Comparison of ENCODE assay signal across 8 cellular contexts in the genomic region with DNA sequence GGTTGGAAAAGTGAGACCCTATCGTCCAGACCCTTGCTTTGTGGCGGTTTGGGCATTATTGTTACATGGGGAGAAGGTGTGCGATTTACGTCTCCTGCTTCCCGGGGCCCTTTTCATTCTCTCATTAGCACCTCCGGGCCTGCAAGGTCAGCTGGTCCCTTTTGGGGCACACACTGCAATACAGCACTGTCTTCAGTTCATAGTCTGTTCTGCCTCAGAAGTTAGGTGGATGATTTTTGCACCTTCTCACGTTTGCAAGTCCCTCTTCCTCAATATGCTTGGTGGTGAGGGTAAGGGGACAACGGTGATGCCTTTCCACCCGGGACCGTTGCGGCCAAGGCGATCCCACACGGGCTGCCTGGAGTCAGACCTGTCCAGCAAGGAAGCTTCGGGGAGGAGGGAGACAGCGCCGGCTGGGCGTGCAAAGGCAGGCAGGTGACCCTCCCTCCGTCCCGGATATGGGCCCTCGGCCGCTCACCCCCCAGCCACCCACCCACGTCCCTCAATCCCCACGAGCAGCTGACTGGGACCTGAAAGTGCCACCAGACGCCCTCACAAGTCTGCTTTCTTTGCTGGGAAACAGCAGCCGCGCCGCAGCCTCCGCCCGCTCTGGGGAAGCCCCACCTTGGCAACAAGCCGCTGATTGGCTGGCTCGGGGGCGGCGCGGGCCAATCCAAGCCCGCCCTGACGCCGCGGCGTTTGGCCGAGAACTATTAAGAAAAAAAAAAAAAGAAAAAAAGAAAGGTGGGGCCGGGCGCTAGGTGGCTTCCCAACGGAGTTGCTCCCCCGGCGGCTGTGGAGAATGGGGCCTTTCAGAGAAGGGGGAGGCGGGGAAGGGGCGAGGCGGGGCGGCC. TPM values are rescaled to one million over a fixed set of nuclear protein-coding genes. Genes with fewer than 3 reads are reported as not detected.
DNase-seq lines count a peak whose midpoint lies in the region; ATAC-seq, FAIRE-seq and TF ChIP-seq lines count a peak whose summit lies in the region.

No MANE protein-coding gene starts in this region.

- DNase-seq in CMK (ENCODE audit: low read depth) (peak; percentile 66), HT-29 (ENCODE audit: low spot score) (peak; percentile 95), H1 (ENCODE audit: low read depth in 1 of 2, low spot score in 2 of 2) (peak in 1 of 2 experiments; percentile 94), mesendoderm (peak; percentile 95)
- DNase-seq in NK-92 treated with Interleukin-12 subunit alpha and Interleukin-12 subunit beta, amount 100 ng/mL, for 24 hours (lab: John Stamatoyannopoulos, UW) = peak; percentile 94
- DNase-seq in activated CD8-positive, alpha-beta memory T cell treated with anti-CD3 and anti-CD28 coated beads for 48 hours (ENCODE audit: low read depth in 2 of 3, low spot score in 2 of 3) = peak; percentile 80 to 90 (median 88)
- DNase-seq in stimulated activated CD8-positive, alpha-beta memory T cell treated with anti-CD3 and anti-CD28 coated beads, Interleukin-15, amount 100 ng/mL, for 1 hour (ENCODE audit: low read depth) = peak; percentile 80

- 0 out of 4 replicates have a peak, but pooled peaks of 1 of the 2 experiments have one; percentile 5 for TF ChIP-seq RAD21 in H1 (IDR thresholded peaks at IDR 0.05 in 1 of 2, conservative IDR thresholded peaks at IDR 0.05 in 1 of 2; ENCODE audit: low read depth in 2 of 2, low read length in 2 of 2)

- H3K79me1 ChIP-seq in H1 (ENCODE audit: low read depth, low read length) (no peaks in the 10 kb centered on the region), mesendoderm (ENCODE audit: low read length) (no peaks in the 10 kb centered on the region)

- peak overlapping the region; percentile 69; the same call in 1 of the 2 replicates for H2BK5ac ChIP-seq in H1 (ENCODE audit: low read depth, low read length)
- no peak overlapping the region for H2BK5ac ChIP-seq in mesendoderm (ENCODE audit: low read length)

- H3K56ac ChIP-seq in H1 (replicated peaks; ENCODE audit: insufficient read length, low read depth, low read length) = no peak overlapping the region
- peak overlapping the region; percentile 84 for H3K56ac ChIP-seq in mesendoderm (ENCODE audit: low read length)

- peak overlapping the region; percentile 41 to 64 (median 46); a peak in 7 of 8 replicates for H3K4me3 ChIP-seq in H1 (ENCODE audit: extremely low read depth in 1 of 4, insufficient read depth in 2 of 4, low read depth in 3 of 4, low read length in 4 of 4)
- no peak overlapping the region for H3K4me3 ChIP-seq in mesendoderm (ENCODE audit: low read length)

- POLR2A ChIA-PET in H1 (lab: Charles Lee; ENCODE audit: partially characterized antibody) = interaction anchor here (0.9 to 2.1 kb wide), 8 partner anchors 9 to 161 kb away, joined by 3 to 11 read pairs (median 4); a partner anchor contains a TSS

- ATAC-seq in GM21360 (IDR thresholded peaks at IDR 0.05; ENCODE audit: unreplicated experiment) = peak; percentile 62

- H3K4me1 ChIP-seq in H1 (replicated peaks in 1 of 4; ENCODE audit: control insufficient read depth in 3 of 4, insufficient read depth in 4 of 4, low read length in 3 of 4) (peaks cover 8 to 30% (median 21%) of the 10 kb centered on the region in 4 experiments), mesendoderm (ENCODE audit: control insufficient read depth, low read depth, low read length) (peaks cover 3% of the 10 kb centered on the region)

- H3K18ac ChIP-seq in H1 (ENCODE audit: extremely low read depth, low read length) (peak overlapping the region; percentile 96), mesendoderm (ENCODE audit: low read length) (peak overlapping the region; percentile 75)

- H3K9ac ChIP-seq in H1 (replicated peaks in 1 of 4; ENCODE audit: extremely low read depth in 1 of 4, low read depth in 3 of 4, low read length in 3 of 4) (peak overlapping the region; percentile 1 to 64 (median 41); a peak in 5 of 7 replicates), mesendoderm (ENCODE audit: low read length) (peak overlapping the region; percentile 74)

- H2BK20ac ChIP-seq in H1 (ENCODE audit: low read length) = no peak overlapping the region

- peak in 1 of 3 experiments; percentile 37; a peak in 2 of 4 replicates for TF ChIP-seq CTCF in H1 (IDR thresholded peaks at IDR 0.05; ENCODE audit: control extremely low read depth in 1 of 3, insufficient read depth in 1 of 3, low read depth in 1 of 3, low read length in 3 of 3)

- no peak for TF ChIP-seq EP300 in H1 (IDR thresholded peaks at IDR 0.05; ENCODE audit: borderline replicate concordance in 1 of 2, low read depth in 2 of 2, low read length in 2 of 2)

- peaks cover 4% of the 10 kb centered on the region; the same call in 1 of the 2 replicates for H3K23me2 ChIP-seq in H1 (ENCODE audit: low read depth, low read length)

- H4K20me1 ChIP-seq in H1 (replicated peaks in 1 of 2; ENCODE audit: control insufficient read depth in 1 of 2, insufficient read depth in 2 of 2, low read length in 2 of 2) = no peaks in the 10 kb centered on the region

- peak overlapping the region; percentile 99 for H2BK12ac ChIP-seq in H1 (ENCODE audit: low read depth, low read length)

- H3K9me3 ChIP-seq in H1 (ENCODE audit: insufficient read depth in 2 of 2, low read depth in 1 of 2, low read length in 1 of 2) = no peaks in the 10 kb centered on the region

- H2BK15ac ChIP-seq in H1 (ENCODE audit: low read length) (peak overlapping the region; percentile 90; the same call in 1 of the 2 replicates), mesendoderm (replicated peaks; ENCODE audit: low read depth) (no peak overlapping the region)

- H4K8ac ChIP-seq in H1 (ENCODE audit: extremely low read depth, insufficient read depth, low read length) = no peak overlapping the region
- no peak overlapping the region for H4K8ac ChIP-seq in mesendoderm (ENCODE audit: low read depth, low read length)

- H4K91ac ChIP-seq in H1 (replicated peaks; ENCODE audit: insufficient read length, low read length) = peak overlapping the region; percentile 38

- no peak for FAIRE-seq in H1 (lab: Jason Lieb, UNC)

- H3K36me3 ChIP-seq in H1 (ENCODE audit: control insufficient read depth in 2 of 4, insufficient read depth in 4 of 4, low read length in 3 of 4) (no peaks in the 10 kb centered on the region), mesendoderm (ENCODE audit: control insufficient read depth, insufficient read depth, low read length) (no peaks in the 10 kb centered on the region)

- peak overlapping the region; percentile 54; the same call in 1 of the 2 replicates for H2AFZ ChIP-seq in H1 (ENCODE audit: low read length)

- H3K4me2 ChIP-seq in H1 (ENCODE audit: insufficient read depth in 1 of 2, low read depth in 2 of 2, low read length in 2 of 2) (peak overlapping the region; percentile 84 to 95), mesendoderm (ENCODE audit: low read length) (peak overlapping the region; percentile 97)

- H3K23ac ChIP-seq in H1 (ENCODE audit: insufficient read length) = no peak overlapping the region
- H3K23ac ChIP-seq in mesendoderm (ENCODE audit: low read length) = no peak overlapping the region

- peak in 1 of 2 experiments; percentile 29; a peak in 1 of 3 replicates for TF ChIP-seq POLR2A in H1 (IDR thresholded peaks at IDR 0.05; ENCODE audit: control extremely low read depth in 1 of 2, low read depth in 2 of 2, low read length in 2 of 2)

- H2BK120ac ChIP-seq in H1 (replicated peaks; ENCODE audit: low read depth, low read length) (no peak overlapping the region), mesendoderm (ENCODE audit: low read depth, low read length) (no peak overlapping the region)

- H3K4ac ChIP-seq in H1 (replicated peaks; ENCODE audit: insufficient read length, low read depth, low read length) (no peak overlapping the region), mesendoderm (ENCODE audit: low read depth, low read length) (peak overlapping the region; percentile 42)

- 7% methylated on average over 35 of the region's 49 CpGs; no CpG with 5 or more reads in 1 of the 2 experiments for WGBS in H1 (ENCODE audit: extremely low coverage in 1 of 2, insufficient coverage in 1 of 2, insufficient read length in 1 of 2, insufficient replicate concordance in 2 of 2, low coverage in 1 of 2, low lambda C conversion rate in 2 of 2, missing lambda C conversion rate in 1 of 2), 2 experiments
- no CpG with 5 or more reads among the region's 49 CpGs for WGBS in mesendoderm (ENCODE audit: extremely low coverage, insufficient coverage, low lambda C conversion rate)

- H3K14ac ChIP-seq in H1 (ENCODE audit: insufficient read length) = no peak overlapping the region

- H4K5ac ChIP-seq in H1 (ENCODE audit: insufficient read length, low read depth, low read length) = peak overlapping the region; percentile 8
- H4K5ac ChIP-seq in mesendoderm (ENCODE audit: low read length) = no peak overlapping the region

- H2AK5ac ChIP-seq in H1 (ENCODE audit: low read depth, low read length) (no peak overlapping the region), mesendoderm (ENCODE audit: low read length) (no peak overlapping the region)

- H3K27me3 ChIP-seq in H1 (replicated peaks in 1 of 4; ENCODE audit: control insufficient read depth in 3 of 4, extremely low read depth in 1 of 4, insufficient read depth in 3 of 4, low read length in 3 of 4) (peaks cover 0 to 24% (median 16%) of the 10 kb centered on the region in 4 experiments; a peak in 4 of 7 replicates), mesendoderm (ENCODE audit: insufficient read depth, low read length, poor library complexity) (no peaks in the 10 kb centered on the region)

- H3K79me2 ChIP-seq in H1 (ENCODE audit: control insufficient read depth in 1 of 2, insufficient read depth in 2 of 2, low read length in 2 of 2) (no peaks in the 10 kb centered on the region), mesendoderm (ENCODE audit: control insufficient read depth, insufficient read depth, low read length) (no peaks in the 10 kb centered on the region)

- H3K27ac ChIP-seq in H1 (ENCODE audit: low read depth, low read length) (no peak overlapping the region), mesendoderm (ENCODE audit: low read depth, low read length) (peak overlapping the region; percentile 76)

- CTCF ChIA-PET in H1 (lab: Charles Lee; ENCODE audit: partially characterized antibody) = interaction anchor here (0.6 to 10.1 kb wide), 16 partner anchors 8 to 504 kb away, joined by 3 to 157 read pairs (median 6); no protein-coding TSS in a partner anchor

RNA-seq across cellular contexts. Expression of a gene that starts 21.7 kb away (rescaled TPM):
- 103 and 116 TPM in 2 replicates for total RNA-seq in HT-29 (2014; rRNA removed; shearing (Covaris generic))
- 4.1 and 4.8 TPM in 2 replicates for total RNA-seq in H1 (2021; fragmentation: NEBNext Ultra II Directional; extraction: Animal tissue kit (Norgen Biotek cat#: 25700))
- 11.0 and 15.1 TPM in 2 replicates for polyA plus RNA-seq in H1 (2011; rRNA removed)
- polyA plus RNA-seq in H1 (2011; cell fraction: cytosol; rRNA removed) = 10.1 TPM
- 10.0 TPM for polyA plus RNA-seq in H1 (2011; cell fraction: nucleus; rRNA removed)
- polyA plus RNA-seq in H1 (2012, experiment 1 of 2) = 5.6 to 6.3 TPM (median 5.9 TPM) in 4 replicates
- 7.6 TPM for polyA plus RNA-seq in H1 (2012, experiment 2 of 2)
- 2.1 TPM for polyA plus RNA-seq in H1 (2013, experiment 1 of 2)
- polyA plus RNA-seq in H1 (2013, experiment 2 of 2) = 2.6 TPM
- 7.2 and 7.6 TPM in 2 replicates for polyA minus RNA-seq in H1 (2011; rRNA and poly(A)+ RNA removed)
- 9.8 TPM for polyA minus RNA-seq in H1 (2011; cell fraction: cytosol; rRNA and poly(A)+ RNA removed)
- polyA minus RNA-seq in H1 (2011; cell fraction: nucleus; rRNA and poly(A)+ RNA removed) = 19.8 TPM
- 4.1 TPM for polyA plus RNA-seq in mesendoderm (2013, experiment 1 of 2)
- 3.9 TPM for polyA plus RNA-seq in mesendoderm (2013, experiment 2 of 2)

RNA-seq across cellular contexts. Expression of a gene that starts 23.9 kb away (rescaled TPM):
- total RNA-seq in HT-29 (2014; rRNA removed; shearing (Covaris generic)) = 0.10 TPM in 1 of 2 replicates, not detected in the other
- total RNA-seq in H1 (2021; fragmentation: NEBNext Ultra II Directional; extraction: Animal tissue kit (Norgen Biotek cat#: 25700)) = 0.27 and 0.32 TPM in 2 replicates
- polyA plus RNA-seq in H1 (2011; rRNA removed) = 0.17 and 0.20 TPM in 2 replicates
- polyA plus RNA-seq in H1 (2011; cell fraction: cytosol; rRNA removed) = 0.12 TPM
- 0.24 TPM for polyA plus RNA-seq in H1 (2011; cell fraction: nucleus; rRNA removed)
- polyA plus RNA-seq in H1 (2012, experiment 1 of 2) = 0.12 to 0.33 TPM (median 0.15 TPM) in 4 replicates
- 0.38 TPM for polyA plus RNA-seq in H1 (2012, experiment 2 of 2)
- 0.22 TPM for polyA plus RNA-seq in H1 (2013, experiment 1 of 2)
- 0.31 TPM for polyA plus RNA-seq in H1 (2013, experiment 2 of 2)
- polyA minus RNA-seq in H1 (2011; rRNA and poly(A)+ RNA removed) = 0.41 and 0.54 TPM in 2 replicates
- polyA minus RNA-seq in H1 (2011; cell fraction: cytosol; rRNA and poly(A)+ RNA removed) = not detected
- not detected for polyA minus RNA-seq in H1 (2011; cell fraction: nucleus; rRNA and poly(A)+ RNA removed)
- polyA plus RNA-seq in mesendoderm (2013, experiment 1 of 2) = 0.45 TPM
- 0.34 TPM for polyA plus RNA-seq in mesendoderm (2013, experiment 2 of 2)

Comparison
In these comparisons a context has a peak if more than half of its experiments do, and no peak if none do; other contexts are left out.
1. RNA of a gene that starts 21.7 kb away (total RNA-seq): 103 to 116 TPM in HT-29; 4.1 to 4.8 TPM in H1; every median in the first group is over 10 times any median in the second.